ENCODE assay signal across 8 cellular contexts in the genomic region with DNA sequence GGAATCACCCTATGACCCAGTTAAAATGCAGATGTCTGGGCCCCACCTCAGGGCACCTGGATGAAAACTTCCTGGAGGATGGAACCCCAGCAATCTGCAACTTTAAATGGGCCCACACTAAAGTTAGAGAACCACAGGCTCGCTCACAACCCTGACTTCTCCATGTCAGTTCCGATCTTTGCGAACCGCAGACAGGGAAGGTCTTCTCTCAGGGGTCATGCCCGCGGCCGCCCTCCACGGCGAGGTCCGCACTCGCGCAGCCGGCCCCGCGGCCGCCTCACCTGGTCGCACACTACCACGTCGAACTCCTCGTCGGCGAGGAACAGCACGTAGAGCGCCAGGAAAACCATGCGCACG. TPM values are rescaled to one million over a fixed set of nuclear protein-coding genes. Genes with fewer than 3 reads are reported as not detected.
DNase-seq lines count a peak whose midpoint lies in the region; ATAC-seq and TF ChIP-seq lines count a peak whose summit lies in the region.

No MANE protein-coding gene starts in this region.

- peak overlapping the region; percentile 99 for H3K4me2 ChIP-seq in OCI-LY7 (ENCODE audit: low read length)

- H3K4me3 ChIP-seq in OCI-LY7 (ENCODE audit: low read depth, low read length, poor library complexity, severe bottlenecking): peak overlapping the region; percentile 91
- peak overlapping the region; percentile 99 to 100 for H3K4me3 ChIP-seq in esophagus (ENCODE audit: low read depth in 1 of 2, low read length in 2 of 2)
- H3K4me3 ChIP-seq in prostate gland: peak overlapping the region; percentile 91 to 93

- POLR2A ChIA-PET in OCI-LY7 (lab: Charles Lee): interaction anchor here (0.5 to 7.3 kb wide), 9 partner anchors 11 to 302 kb away, joined by 3 to 107 read pairs (median 4); no protein-coding TSS in a partner anchor

- no peak for TF ChIP-seq POLR2A in prostate gland (IDR thresholded peaks at IDR 0.05)

- H3K4me1 ChIP-seq in OCI-LY7 (ENCODE audit: insufficient read depth, low read length, poor library complexity, severe bottlenecking) (peaks cover 35% of the 10 kb centered on the region), esophagus (ENCODE audit: control insufficient read depth in 2 of 2, insufficient read depth in 2 of 2, low read length in 1 of 2) (no peaks in the 10 kb centered on the region), prostate gland (replicated peaks) (peaks cover 2% of the 10 kb centered on the region)

- CTCF ChIA-PET in OCI-LY7 (lab: Charles Lee; ENCODE audit: unreplicated experiment): no interaction called here

- TF ChIP-seq CTCF in OCI-LY7 (conservative IDR thresholded peaks at IDR 0.05; ENCODE audit: low read length): 0 out of 2 replicates have a peak, but pooled peaks have one; percentile 15
- TF ChIP-seq CTCF in prostate gland (IDR thresholded peaks at IDR 0.05): no peak

- peak; percentile 18 for ATAC-seq in GM21526 (IDR thresholded peaks at IDR 0.05; ENCODE audit: low FRiP score, unreplicated experiment)

- peaks cover 5% of the 10 kb centered on the region; the same call in 1 of the 2 replicates for H3K9me3 ChIP-seq in OCI-LY7 (ENCODE audit: low read length)
- no peaks in the 10 kb centered on the region for H3K9me3 ChIP-seq in esophagus (ENCODE audit: control insufficient read depth in 2 of 2, insufficient read depth in 1 of 2, low read depth in 1 of 2, low read length in 1 of 2)
- H3K9me3 ChIP-seq in prostate gland: no peaks in the 10 kb centered on the region

- 0 to 1% methylated on average over 26 of the region's 26 CpGs for WGBS in esophagus, 2 donors
- 0% methylated on average over 25 of the region's 26 CpGs for WGBS in prostate gland

- in situ Hi-C loops in KBM-7 (cut with MboI; ENCODE audit: low pct_unique_long_range_greater_than_20kb, low sequenced_read_pairs): no loop called here

- no peak overlapping the region; the same call in 1 of the 2 replicates for H2AFZ ChIP-seq in OCI-LY7 (ENCODE audit: low read length)

- no peaks in the 10 kb centered on the region for H3K27me3 ChIP-seq in esophagus (ENCODE audit: control insufficient read depth in 1 of 2, insufficient read depth in 2 of 2, low read length in 2 of 2)
- no peaks in the 10 kb centered on the region for H3K27me3 ChIP-seq in prostate gland (replicated peaks; ENCODE audit: insufficient read depth)

- H3K79me2 ChIP-seq in OCI-LY7 (ENCODE audit: insufficient read depth, low read depth, low read length): peaks cover 95% of the 10 kb centered on the region

- peaks cover 65% of the 10 kb centered on the region for H3K36me3 ChIP-seq in OCI-LY7 (ENCODE audit: insufficient read depth, low read length)
- H3K36me3 ChIP-seq in esophagus (ENCODE audit: control insufficient read depth in 2 of 2, insufficient read depth in 2 of 2, low read length in 1 of 2): peaks cover under 1 to 6% of the 10 kb centered on the region in 2 donors
- no peaks in the 10 kb centered on the region for H3K36me3 ChIP-seq in prostate gland

- no peaks in the 10 kb centered on the region for H3K9me2 ChIP-seq in OCI-LY7 (ENCODE audit: insufficient read depth, low read length)

- DNase-seq in OCI-LY7 (ENCODE audit: low spot score): no peak
- peak; percentile 5 for DNase-seq in prostate gland (ENCODE audit: low spot score)
- DNase-seq in KBM-7: no peak
- DNase-seq in activated CD4-positive, alpha-beta T cell treated with anti-CD3 and anti-CD28 coated beads for 48 hours: no peak
- no peak for DNase-seq in stimulated activated CD8-positive, alpha-beta memory T cell treated with anti-CD3 and anti-CD28 coated beads, Interleukin-4, amount 100 ng/mL, for 48 hours
- no peak for DNase-seq in germinal center (ENCODE audit: low spot score)

- peaks cover 22% of the 10 kb centered on the region for H4K20me1 ChIP-seq in OCI-LY7 (ENCODE audit: insufficient read depth, low read length)

- BruUV-seq in OCI-LY7 (replicated peaks; lab: Mats Ljungman, UMichigan): no TSS peak

- intact Hi-C loops in OCI-LY7 (cut with micrococcal nuclease; ENCODE audit: unreplicated experiment): loop anchor here (5.0 kb wide), 3 partner anchors 34 to 1131 kb away; a partner anchor contains a TSS
- intact Hi-C loops in prostate gland (cut with DNase I): loop anchor here (5.0 kb wide), 2 partner anchors 34 to 596 kb away; no protein-coding TSS in a partner anchor

- H3K27ac ChIP-seq in OCI-LY7 (ENCODE audit: low read depth, low read length, poor library complexity, severe bottlenecking): peak overlapping the region; percentile 72
- peak overlapping the region; percentile 91 to 95 for H3K27ac ChIP-seq in esophagus (ENCODE audit: low read depth in 2 of 2, low read length in 1 of 2)
- H3K27ac ChIP-seq in prostate gland: peak overlapping the region; percentile 87 to 91

RNA-seq across cellular contexts. Expression of a gene that starts 0.5 kb away (rescaled TPM):
- total RNA-seq in OCI-LY7 (2014; rRNA removed; shearing (Covaris generic)): 22.2 and 26.5 TPM in 2 replicates
- total RNA-seq in OCI-LY7 (2022) (35.2 and 35.3 TPM in 2 replicates), prostate gland (10 to 100 TPM; 47.0 to 64.4 TPM)
- 10 to 100 TPM; 11.8 to 15.6 TPM for polyA plus RNA-seq in esophagus

RNA-seq across cellular contexts. Expression of a gene that starts 0.8 kb away (rescaled TPM):
- 97.5 and 106 TPM in 2 replicates for total RNA-seq in OCI-LY7 (2014; rRNA removed; shearing (Covaris generic))
- total RNA-seq in OCI-LY7 (2022): 234 and 279 TPM in 2 replicates
- 100 to 1,000 TPM; 141 to 181 TPM for polyA plus RNA-seq in esophagus
- total RNA-seq in prostate gland: 100 to 1,000 TPM in 1 of 2 donors, 10 to 100 TPM in 1; 67.7 to 126 TPM
